Comparison of ENCODE assay signal across 27 cellular contexts in genomic region chr7:112739436-112740180, GRCh38.
"Had no signal": no experiment of that assay in that cellular context is flagged by ENCODE, and none has a peak within 500 bp of the region (broad histone marks: within the 10 kb centered on the region; RNA-seq: fewer than 3 reads in every experiment).

No MANE protein-coding gene starts in this region.

- ATAC-seq: natural killer cell; stimulated activated memory B cell treated with anti-CD40 and anti-IgM and Interleukin-4, amounts not matched to agents 10 μg/mL and 1 μg/mL and 100 μg/mL, for 72 hours; stimulated activated naive CD8-positive, alpha-beta T cell treated with anti-CD3 and anti-CD28 coated beads, Interleukin-15, amount 100 ng/mL, for 72 hours had no signal

- H3K4me1 Mint-ChIP-seq: naive B cell; nephron progenitor cell; neural progenitor cell; stimulated activated memory B cell treated with anti-CD40 and anti-IgM and Interleukin-4, amounts not matched to agents 10 μg/mL and 1 μg/mL and 100 μg/mL, for 72 hours; stimulated activated naive CD8-positive, alpha-beta T cell treated with anti-CD3 and anti-CD28 coated beads, Interleukin-15, amount 100 ng/mL, for 72 hours had no signal

- H3K27me3 Mint-ChIP-seq: type B pancreatic cell had no signal

- H3K9me3 ChIP-seq: neutrophil, ovary had no signal

- H3K36me3 Mint-ChIP-seq: neural progenitor cell, type B pancreatic cell had no signal

- H3K4me3 Mint-ChIP-seq: immature natural killer cell; mesothelial cell of epicardium; naive B cell; natural killer cell; nephron progenitor cell; neural progenitor cell; stimulated activated memory B cell treated with anti-CD40 and anti-IgM and Interleukin-4, amounts not matched to agents 10 μg/mL and 1 μg/mL and 100 μg/mL, for 72 hours; stimulated activated naive CD8-positive, alpha-beta T cell treated with anti-CD3 and anti-CD28 coated beads, Interleukin-15, amount 100 ng/mL, for 72 hours; type B pancreatic cell had no signal

- H3K27me3 ChIP-seq: heart left ventricle, neural progenitor cell, neutrophil, ovary, right atrium auricular region, right lobe of liver, tibial nerve had no signal

- H3K27ac ChIP-seq: heart left ventricle, left ventricle myocardium inferior, neural progenitor cell, neutrophil, ovary, right atrium auricular region, right lobe of liver, tibial nerve had no signal

- H3K4me1 ChIP-seq: neural progenitor cell, right lobe of liver, tibial nerve had no signal

- H3K4me2 ChIP-seq: neural progenitor cell, smooth muscle cell had no signal

- H3K4me3 ChIP-seq: heart left ventricle, left ventricle myocardium inferior, lung, neural progenitor cell, ovary, right atrium auricular region, right lobe of liver, smooth muscle cell, tibial nerve had no signal

- H2AFZ ChIP-seq: neural progenitor cell had no signal

- H3K27ac Mint-ChIP-seq: immature natural killer cell; mesothelial cell of epicardium; naive B cell; natural killer cell; nephron progenitor cell; neural progenitor cell; stimulated activated memory B cell treated with anti-CD40 and anti-IgM and Interleukin-4, amounts not matched to agents 10 μg/mL and 1 μg/mL and 100 μg/mL, for 72 hours; stimulated activated naive CD8-positive, alpha-beta T cell treated with anti-CD3 and anti-CD28 coated beads, Interleukin-15, amount 100 ng/mL, for 72 hours; type B pancreatic cell had no signal

- H3K36me3 ChIP-seq: heart left ventricle, left ventricle myocardium inferior, neural progenitor cell, neutrophil, ovary, right atrium auricular region, right lobe of liver, tibial nerve had no signal

- DNase-seq: heart left ventricle; hypothalamus; immature natural killer cell; left ventricle myocardium inferior; mesendoderm; naive B cell; natural killer cell; nephron progenitor cell; occipital lobe; ovary; right lobe of liver; stimulated activated CD4-positive, alpha-beta T cell treated with anti-CD3 and anti-CD28 coated beads, Interleukin-1b, Interleukin-23, amount 100 ng/mL, for 48 hours; stimulated activated CD4-positive, alpha-beta T cell treated with anti-CD3 and anti-CD28 coated beads, Interleukin-2, amount 100 ng/mL, for 48 hours; stimulated activated CD4-positive, alpha-beta T cell treated with anti-CD3 and anti-CD28 coated beads, Interleukin-4, amount 100 ng/mL, for 4 hours; stimulated activated CD8-positive, alpha-beta memory T cell treated with anti-CD3 and anti-CD28 coated beads, Interleukin-4, amount 100 ng/mL, for 48 hours; stimulated activated naive CD4-positive, alpha-beta T cell treated with Interleukin-2 at 50 U/mL for 16 hours; stimulated activated naive CD8-positive, alpha-beta T cell treated with anti-CD3 and anti-CD28 coated beads, Interleukin-15, amount 100 ng/mL, for 72 hours; substantia nigra had no signal
